1 cellular context compared by ENCODE assay signal in the genomic region with DNA sequence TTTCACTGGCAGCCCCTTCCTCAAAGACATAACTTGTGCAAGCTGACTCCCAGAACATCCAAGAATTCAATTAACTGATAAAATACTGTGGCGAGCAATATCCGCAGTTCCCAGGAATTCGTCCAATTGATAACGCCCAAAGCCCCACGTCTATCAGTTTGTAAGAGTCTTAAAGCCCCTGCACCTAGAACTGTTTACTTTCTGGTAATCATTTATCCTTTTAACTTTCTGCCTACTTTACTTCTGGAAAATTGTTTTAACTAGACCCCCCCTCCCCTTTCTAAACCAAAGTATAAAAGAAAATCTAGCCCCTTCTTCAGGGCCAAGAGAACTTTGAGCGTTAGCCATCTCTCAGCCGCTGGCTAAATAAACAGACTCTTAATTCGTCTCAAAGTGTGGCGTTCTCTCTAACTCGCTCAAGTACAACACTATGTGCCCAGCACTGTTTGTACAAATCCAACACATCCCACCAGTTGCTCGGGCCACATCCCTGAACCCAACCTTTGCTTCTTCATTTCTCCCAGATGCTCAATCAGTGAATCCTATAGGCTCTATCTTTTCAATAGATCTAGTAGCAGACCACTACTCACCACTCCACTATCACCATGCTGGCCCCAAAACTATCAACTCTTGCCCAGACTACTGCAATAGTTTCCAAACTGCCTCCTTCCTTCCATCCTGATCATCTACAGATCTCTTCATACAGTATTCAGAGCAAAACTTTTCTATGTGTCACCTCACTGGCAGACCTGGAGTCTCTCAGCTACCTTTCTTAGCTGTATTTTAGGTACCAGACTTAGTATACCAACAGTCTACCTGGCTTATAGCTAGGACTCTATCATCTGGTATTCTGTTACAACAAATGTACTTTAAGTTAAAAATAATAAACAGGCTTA.
TF ChIP-seq lines count a peak whose summit lies in the region.

No MANE protein-coding gene starts in this region.

TF ChIP-seq in HepG2, 621 proteins besides CTCF, POLR2A, EP300 and RAD21 (continued from another document and continues in another):
- TF ChIP-seq, protein P1, sequence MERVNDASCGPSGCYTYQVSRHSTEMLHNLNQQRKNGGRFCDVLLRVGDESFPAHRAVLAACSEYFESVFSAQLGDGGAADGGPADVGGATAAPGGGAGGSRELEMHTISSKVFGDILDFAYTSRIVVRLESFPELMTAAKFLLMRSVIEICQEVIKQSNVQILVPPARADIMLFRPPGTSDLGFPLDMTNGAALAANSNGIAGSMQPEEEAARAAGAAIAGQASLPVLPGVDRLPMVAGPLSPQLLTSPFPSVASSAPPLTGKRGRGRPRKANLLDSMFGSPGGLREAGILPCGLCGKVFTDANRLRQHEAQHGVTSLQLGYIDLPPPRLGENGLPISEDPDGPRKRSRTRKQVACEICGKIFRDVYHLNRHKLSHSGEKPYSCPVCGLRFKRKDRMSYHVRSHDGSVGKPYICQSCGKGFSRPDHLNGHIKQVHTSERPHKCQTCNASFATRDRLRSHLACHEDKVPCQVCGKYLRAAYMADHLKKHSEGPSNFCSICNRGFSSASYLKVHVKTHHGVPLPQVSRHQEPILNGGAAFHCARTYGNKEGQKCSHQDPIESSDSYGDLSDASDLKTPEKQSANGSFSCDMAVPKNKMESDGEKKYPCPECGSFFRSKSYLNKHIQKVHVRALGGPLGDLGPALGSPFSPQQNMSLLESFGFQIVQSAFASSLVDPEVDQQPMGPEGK (CRISPR knock-in tag; IDR thresholded peaks at IDR 0.05): peak; percentile 91
- TF ChIP-seq MAZ (IDR thresholded peaks at IDR 0.05; ENCODE audit: borderline replicate concordance, low read depth, low read length) (no peak), MAZ (CRISPR knock-in tag; IDR thresholded peaks at IDR 0.05; ENCODE audit: low read depth) (peak; percentile 48; the same call in 1 of the 2 replicates), SIN3A (IDR thresholded peaks at IDR 0.05; ENCODE audit: borderline replicate concordance, low read depth, low read length) (no peak), NFIC (IDR thresholded peaks at IDR 0.05; ENCODE audit: low read length) (peak; percentile 79), NFKBIZ (CRISPR knock-in tag; IDR thresholded peaks at IDR 0.05) (peak; percentile 36; the same call in 1 of the 2 replicates), ZNF34 (CRISPR knock-in tag; IDR thresholded peaks at IDR 0.05; ENCODE audit: borderline replicate concordance) (0 out of 2 replicates have a peak, but pooled peaks have one; percentile 6), ATF4 (CRISPR knock-in tag; IDR thresholded peaks at IDR 0.05) (0 out of 4 replicates have a peak, but pooled peaks of 1 of the 2 experiments have one; percentile 38), RBM22 (optimal IDR thresholded peaks at IDR 0.05; ENCODE audit: low read length) (peak; percentile 15), ISL2 (CRISPR knock-in tag; IDR thresholded peaks at IDR 0.05) (peak; percentile 87), BRD4 (CRISPR knock-in tag; IDR thresholded peaks at IDR 0.05) (no peak), STAG1 (CRISPR knock-in tag; IDR thresholded peaks at IDR 0.05) (0 out of 2 replicates have a peak, but pooled peaks have one; percentile 8), HOXA5 (CRISPR knock-in tag; IDR thresholded peaks at IDR 0.05) (0 out of 2 replicates have a peak, but pooled peaks have one; percentile 24), FOXJ3 (CRISPR knock-in tag; IDR thresholded peaks at IDR 0.05; ENCODE audit: borderline replicate concordance) (0 out of 2 replicates have a peak, but pooled peaks have one; percentile 72), PAF1 (CRISPR knock-in tag; IDR thresholded peaks at IDR 0.05) (peak; percentile 78), GABPA (IDR thresholded peaks at IDR 0.05; ENCODE audit: low read depth, low read length) (no peak), GABPA (CRISPR knock-in tag; IDR thresholded peaks at IDR 0.05; ENCODE audit: low read depth) (peak; percentile 20; the same call in 1 of the 2 replicates), ZNF589 (CRISPR knock-in tag; conservative IDR thresholded peaks at IDR 0.05) (0 out of 2 replicates have a peak, but pooled peaks have one; percentile 53), SOX6 (IDR thresholded peaks at IDR 0.05) (no peak), SOX6 (CRISPR knock-in tag; IDR thresholded peaks at IDR 0.05) (peak; percentile 86), BCL3 (CRISPR knock-in tag; IDR thresholded peaks at IDR 0.05) (no peak), RBFOX2 (IDR thresholded peaks at IDR 0.05; ENCODE audit: low read depth, low read length) (peak; percentile 68), MXD1 (CRISPR knock-in tag; IDR thresholded peaks at IDR 0.05) (no peak), LCORL (IDR thresholded peaks at IDR 0.05) (no peak), LCORL (CRISPR knock-in tag; IDR thresholded peaks at IDR 0.05) (peak; percentile 70; the same call in 1 of the 2 replicates), HMGXB3 (CRISPR knock-in tag; IDR thresholded peaks at IDR 0.05; ENCODE audit: borderline replicate concordance) (peak; percentile 26; the same call in 1 of the 2 replicates), ZNF614 (CRISPR knock-in tag; IDR thresholded peaks at IDR 0.05; ENCODE audit: borderline replicate concordance) (peak; percentile 68; the same call in 1 of the 2 replicates), SKI (IDR thresholded peaks at IDR 0.05; ENCODE audit: partially characterized antibody) (peak; percentile 49), ZBTB8A (CRISPR knock-in tag; IDR thresholded peaks at IDR 0.05; ENCODE audit: borderline replicate concordance, low read depth) (no peak), JUNB (CRISPR knock-in tag; IDR thresholded peaks at IDR 0.05; ENCODE audit: borderline replicate concordance) (no peak)
- TF ChIP-seq, protein P2, sequence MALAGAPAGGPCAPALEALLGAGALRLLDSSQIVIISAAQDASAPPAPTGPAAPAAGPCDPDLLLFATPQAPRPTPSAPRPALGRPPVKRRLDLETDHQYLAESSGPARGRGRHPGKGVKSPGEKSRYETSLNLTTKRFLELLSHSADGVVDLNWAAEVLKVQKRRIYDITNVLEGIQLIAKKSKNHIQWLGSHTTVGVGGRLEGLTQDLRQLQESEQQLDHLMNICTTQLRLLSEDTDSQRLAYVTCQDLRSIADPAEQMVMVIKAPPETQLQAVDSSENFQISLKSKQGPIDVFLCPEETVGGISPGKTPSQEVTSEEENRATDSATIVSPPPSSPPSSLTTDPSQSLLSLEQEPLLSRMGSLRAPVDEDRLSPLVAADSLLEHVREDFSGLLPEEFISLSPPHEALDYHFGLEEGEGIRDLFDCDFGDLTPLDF (CRISPR knock-in tag; IDR thresholded peaks at IDR 0.05): no peak
- TF ChIP-seq, protein P3, sequence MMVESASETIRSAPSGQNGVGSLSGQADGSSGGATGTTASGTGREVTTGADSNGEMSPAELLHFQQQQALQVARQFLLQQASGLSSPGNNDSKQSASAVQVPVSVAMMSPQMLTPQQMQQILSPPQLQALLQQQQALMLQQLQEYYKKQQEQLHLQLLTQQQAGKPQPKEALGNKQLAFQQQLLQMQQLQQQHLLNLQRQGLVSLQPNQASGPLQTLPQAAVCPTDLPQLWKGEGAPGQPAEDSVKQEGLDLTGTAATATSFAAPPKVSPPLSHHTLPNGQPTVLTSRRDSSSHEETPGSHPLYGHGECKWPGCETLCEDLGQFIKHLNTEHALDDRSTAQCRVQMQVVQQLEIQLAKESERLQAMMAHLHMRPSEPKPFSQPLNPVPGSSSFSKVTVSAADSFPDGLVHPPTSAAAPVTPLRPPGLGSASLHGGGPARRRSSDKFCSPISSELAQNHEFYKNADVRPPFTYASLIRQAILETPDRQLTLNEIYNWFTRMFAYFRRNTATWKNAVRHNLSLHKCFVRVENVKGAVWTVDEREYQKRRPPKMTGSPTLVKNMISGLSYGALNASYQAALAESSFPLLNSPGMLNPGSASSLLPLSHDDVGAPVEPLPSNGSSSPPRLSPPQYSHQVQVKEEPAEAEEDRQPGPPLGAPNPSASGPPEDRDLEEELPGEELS (CRISPR knock-in tag; IDR thresholded peaks at IDR 0.05): peak; percentile 84
- TF ChIP-seq, protein P4, sequence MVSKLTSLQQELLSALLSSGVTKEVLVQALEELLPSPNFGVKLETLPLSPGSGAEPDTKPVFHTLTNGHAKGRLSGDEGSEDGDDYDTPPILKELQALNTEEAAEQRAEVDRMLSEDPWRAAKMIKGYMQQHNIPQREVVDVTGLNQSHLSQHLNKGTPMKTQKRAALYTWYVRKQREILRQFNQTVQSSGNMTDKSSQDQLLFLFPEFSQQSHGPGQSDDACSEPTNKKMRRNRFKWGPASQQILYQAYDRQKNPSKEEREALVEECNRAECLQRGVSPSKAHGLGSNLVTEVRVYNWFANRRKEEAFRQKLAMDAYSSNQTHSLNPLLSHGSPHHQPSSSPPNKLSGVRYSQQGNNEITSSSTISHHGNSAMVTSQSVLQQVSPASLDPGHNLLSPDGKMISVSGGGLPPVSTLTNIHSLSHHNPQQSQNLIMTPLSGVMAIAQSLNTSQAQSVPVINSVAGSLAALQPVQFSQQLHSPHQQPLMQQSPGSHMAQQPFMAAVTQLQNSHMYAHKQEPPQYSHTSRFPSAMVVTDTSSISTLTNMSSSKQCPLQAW (CRISPR knock-in tag; IDR thresholded peaks at IDR 0.05): peak; percentile 56
- TF ChIP-seq, protein P5, sequence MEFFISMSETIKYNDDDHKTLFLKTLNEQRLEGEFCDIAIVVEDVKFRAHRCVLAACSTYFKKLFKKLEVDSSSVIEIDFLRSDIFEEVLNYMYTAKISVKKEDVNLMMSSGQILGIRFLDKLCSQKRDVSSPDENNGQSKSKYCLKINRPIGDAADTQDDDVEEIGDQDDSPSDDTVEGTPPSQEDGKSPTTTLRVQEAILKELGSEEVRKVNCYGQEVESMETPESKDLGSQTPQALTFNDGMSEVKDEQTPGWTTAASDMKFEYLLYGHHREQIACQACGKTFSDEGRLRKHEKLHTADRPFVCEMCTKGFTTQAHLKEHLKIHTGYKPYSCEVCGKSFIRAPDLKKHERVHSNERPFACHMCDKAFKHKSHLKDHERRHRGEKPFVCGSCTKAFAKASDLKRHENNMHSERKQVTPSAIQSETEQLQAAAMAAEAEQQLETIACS (CRISPR knock-in tag; IDR thresholded peaks at IDR 0.05): no peak
- TF ChIP-seq, protein P6, sequence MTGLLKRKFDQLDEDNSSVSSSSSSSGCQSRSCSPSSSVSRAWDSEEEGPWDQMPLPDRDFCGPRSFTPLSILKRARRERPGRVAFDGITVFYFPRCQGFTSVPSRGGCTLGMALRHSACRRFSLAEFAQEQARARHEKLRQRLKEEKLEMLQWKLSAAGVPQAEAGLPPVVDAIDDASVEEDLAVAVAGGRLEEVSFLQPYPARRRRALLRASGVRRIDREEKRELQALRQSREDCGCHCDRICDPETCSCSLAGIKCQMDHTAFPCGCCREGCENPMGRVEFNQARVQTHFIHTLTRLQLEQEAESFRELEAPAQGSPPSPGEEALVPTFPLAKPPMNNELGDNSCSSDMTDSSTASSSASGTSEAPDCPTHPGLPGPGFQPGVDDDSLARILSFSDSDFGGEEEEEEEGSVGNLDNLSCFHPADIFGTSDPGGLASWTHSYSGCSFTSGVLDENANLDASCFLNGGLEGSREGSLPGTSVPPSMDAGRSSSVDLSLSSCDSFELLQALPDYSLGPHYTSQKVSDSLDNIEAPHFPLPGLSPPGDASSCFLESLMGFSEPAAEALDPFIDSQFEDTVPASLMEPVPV (CRISPR knock-in tag; IDR thresholded peaks at IDR 0.05): no peak
- TF ChIP-seq, protein P7, sequence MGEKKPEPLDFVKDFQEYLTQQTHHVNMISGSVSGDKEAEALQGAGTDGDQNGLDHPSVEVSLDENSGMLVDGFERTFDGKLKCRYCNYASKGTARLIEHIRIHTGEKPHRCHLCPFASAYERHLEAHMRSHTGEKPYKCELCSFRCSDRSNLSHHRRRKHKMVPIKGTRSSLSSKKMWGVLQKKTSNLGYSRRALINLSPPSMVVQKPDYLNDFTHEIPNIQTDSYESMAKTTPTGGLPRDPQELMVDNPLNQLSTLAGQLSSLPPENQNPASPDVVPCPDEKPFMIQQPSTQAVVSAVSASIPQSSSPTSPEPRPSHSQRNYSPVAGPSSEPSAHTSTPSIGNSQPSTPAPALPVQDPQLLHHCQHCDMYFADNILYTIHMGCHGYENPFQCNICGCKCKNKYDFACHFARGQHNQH (CRISPR knock-in tag; IDR thresholded peaks at IDR 0.05): peak; percentile 66
